23 cellular contexts compared by ENCODE assay signal in genomic region chr15:91710072-91710471, GRCh38.
A peak's percentile ranks its signal among the peaks of the same experiment; 100 is the strongest.
DNase-seq lines count a peak whose midpoint lies in the region; ATAC-seq and TF ChIP-seq lines count a peak whose summit lies in the region.
"Had no signal": no experiment of that assay in that cellular context is flagged by ENCODE, and none has a peak within 500 bp of the region (broad histone marks: within the 10 kb centered on the region; RNA-seq: fewer than 3 reads in every experiment).

No MANE protein-coding gene starts in this region.

- no peak overlapping the region for H3K4me3 ChIP-seq in NB4 (ENCODE audit: low read depth, low read length)
- H3K4me3 ChIP-seq: HAP-1, suprapubic skin had no signal

- no peaks in the 10 kb centered on the region for H3K9me3 Mint-ChIP-seq in activated T-helper 17 cell treated with anti-CD3 and anti-CD28 coated beads, Interleukin-2, amount 50 U/mL, for 72 hours
- no peaks in the 10 kb centered on the region for H3K9me3 Mint-ChIP-seq in activated naive CD4-positive, alpha-beta T cell treated with anti-CD3 and anti-CD28 coated beads, Interleukin-2, amount 10 ng/mL, durations not matched to agents 7 days and 5 days
- H3K9me3 Mint-ChIP-seq in stimulated activated memory B cell treated with anti-CD40 and anti-IgM and Interleukin-4, amounts not matched to agents 10 μg/mL and 1 μg/mL and 100 μg/mL, for 72 hours, result no peaks in the 10 kb centered on the region

- no peak for TF ChIP-seq POLR2A in NB4 (IDR thresholded peaks at IDR 0.05; ENCODE audit: extremely low read depth, insufficient read length)

- H3K36me3 Mint-ChIP-seq in activated T-helper 17 cell treated with anti-CD3 and anti-CD28 coated beads, Interleukin-2, amount 50 U/mL, for 72 hours (ENCODE audit: low read depth), result no peaks in the 10 kb centered on the region
- peaks cover 3% of the 10 kb centered on the region for H3K36me3 Mint-ChIP-seq in activated naive CD4-positive, alpha-beta T cell treated with anti-CD3 and anti-CD28 coated beads, Interleukin-2, amount 10 ng/mL, durations not matched to agents 7 days and 5 days
- H3K36me3 Mint-ChIP-seq in stimulated activated memory B cell treated with anti-CD40 and anti-IgM and Interleukin-4, amounts not matched to agents 10 μg/mL and 1 μg/mL and 100 μg/mL, for 72 hours, result no peaks in the 10 kb centered on the region

- peak; percentile 58 for DNase-seq in Daoy (ENCODE audit: low read depth)
- DNase-seq in NB4 (ENCODE audit: low read depth), result peak; percentile 67
- DNase-seq in kidney tubule cell (ENCODE audit: low spot score), result peak; percentile 64
- no peak for DNase-seq in activated naive CD4-positive, alpha-beta T cell treated with anti-CD3 and anti-CD28 coated beads, Interleukin-2, amount 10 ng/mL, durations not matched to agents 7 days and 5 days
- DNase-seq in Ammon's horn (ENCODE audit: low spot score), result no peak
- DNase-seq: activated CD4-positive, alpha-beta T cell treated with anti-CD3 and anti-CD28 coated beads for 36 hours; activated naive CD4-positive, alpha-beta T cell treated with anti-CD3 and anti-CD28 coated beads, Interleukin-2, amount 50 U/mL, for 16 hours; activated T-cell treated with anti-CD3 and anti-CD28 coated beads, Interleukin-2, amount 50 U/mL, for 48 hours; amygdala; central memory CD4-positive, alpha-beta T cell; EL; left colon; mesenchymal stem cell; NCI-H2081; NCI-H774; occipital lobe; SIG-M5; stimulated activated CD8-positive, alpha-beta memory T cell treated with anti-CD3 and anti-CD28 coated beads, Interleukin-4, amount 100 ng/mL, for 48 hours had no signal

- H3K27me3 Mint-ChIP-seq in activated T-helper 17 cell treated with anti-CD3 and anti-CD28 coated beads, Interleukin-2, amount 50 U/mL, for 72 hours, result peaks cover 10% of the 10 kb centered on the region
- H3K27me3 Mint-ChIP-seq in activated naive CD4-positive, alpha-beta T cell treated with anti-CD3 and anti-CD28 coated beads, Interleukin-2, amount 10 ng/mL, durations not matched to agents 7 days and 5 days, result peaks cover 40% of the 10 kb centered on the region
- no peaks in the 10 kb centered on the region for H3K27me3 Mint-ChIP-seq in stimulated activated memory B cell treated with anti-CD40 and anti-IgM and Interleukin-4, amounts not matched to agents 10 μg/mL and 1 μg/mL and 100 μg/mL, for 72 hours

- ATAC-seq in activated T-helper 17 cell treated with anti-CD3 and anti-CD28 coated beads, Interleukin-2, amount 50 U/mL, for 72 hours (replicated peaks), result peak; percentile 23
- no peak for ATAC-seq in stimulated activated memory B cell treated with anti-CD40 and anti-IgM and Interleukin-4, amounts not matched to agents 10 μg/mL and 1 μg/mL and 100 μg/mL, for 72 hours
- ATAC-seq: activated CD4-positive, alpha-beta T cell treated with anti-CD3 and anti-CD28 coated beads for 36 hours; left colon had no signal

- no peak overlapping the region for H3K27ac Mint-ChIP-seq in activated T-helper 17 cell treated with anti-CD3 and anti-CD28 coated beads, Interleukin-2, amount 50 U/mL, for 72 hours
- no peak overlapping the region for H3K27ac Mint-ChIP-seq in activated naive CD4-positive, alpha-beta T cell treated with anti-CD3 and anti-CD28 coated beads, Interleukin-2, amount 10 ng/mL, durations not matched to agents 7 days and 5 days
- H3K27ac Mint-ChIP-seq in stimulated activated memory B cell treated with anti-CD40 and anti-IgM and Interleukin-4, amounts not matched to agents 10 μg/mL and 1 μg/mL and 100 μg/mL, for 72 hours, result no peak overlapping the region
- H3K27ac Mint-ChIP-seq: activated CD4-positive, alpha-beta T cell treated with anti-CD3 and anti-CD28 coated beads for 36 hours; dendritic cell treated with granulocyte-macrophage colony-stimulating factor and Interleukin-4, amounts not matched to agents 40 ng/mL and 50 ng/mL, for 4 days had no signal

- H3K4me1 Mint-ChIP-seq in activated T-helper 17 cell treated with anti-CD3 and anti-CD28 coated beads, Interleukin-2, amount 50 U/mL, for 72 hours, result peaks cover 6% of the 10 kb centered on the region
- H3K4me1 Mint-ChIP-seq in activated naive CD4-positive, alpha-beta T cell treated with anti-CD3 and anti-CD28 coated beads, Interleukin-2, amount 10 ng/mL, durations not matched to agents 7 days and 5 days, result peaks cover 33% of the 10 kb centered on the region
- no peaks in the 10 kb centered on the region for H3K4me1 Mint-ChIP-seq in stimulated activated memory B cell treated with anti-CD40 and anti-IgM and Interleukin-4, amounts not matched to agents 10 μg/mL and 1 μg/mL and 100 μg/mL, for 72 hours

- TF ChIP-seq CTCF in NB4 (IDR thresholded peaks at IDR 0.05; ENCODE audit: low read depth, low read length), result no peak

- CTCF ChIA-PET in activated naive CD4-positive, alpha-beta T cell treated with anti-CD3 and anti-CD28 coated beads, Interleukin-2, amount 10 ng/mL, durations not matched to agents 7 days and 5 days (lab: Charles Lee), result no interaction called here

- H3K4me3 Mint-ChIP-seq in activated T-helper 17 cell treated with anti-CD3 and anti-CD28 coated beads, Interleukin-2, amount 50 U/mL, for 72 hours, result no peak overlapping the region
- H3K4me3 Mint-ChIP-seq in activated naive CD4-positive, alpha-beta T cell treated with anti-CD3 and anti-CD28 coated beads, Interleukin-2, amount 10 ng/mL, durations not matched to agents 7 days and 5 days, result no peak overlapping the region
- H3K4me3 Mint-ChIP-seq in stimulated activated memory B cell treated with anti-CD40 and anti-IgM and Interleukin-4, amounts not matched to agents 10 μg/mL and 1 μg/mL and 100 μg/mL, for 72 hours, result no peak overlapping the region
- H3K4me3 Mint-ChIP-seq: activated CD4-positive, alpha-beta T cell treated with anti-CD3 and anti-CD28 coated beads for 36 hours; dendritic cell treated with granulocyte-macrophage colony-stimulating factor and Interleukin-4, amounts not matched to agents 40 ng/mL and 50 ng/mL, for 4 days had no signal

Comparison
In these comparisons a context has a peak if more than half of its experiments do, and no peak if none do; other contexts are left out.
1. DNase-seq: peak in Daoy (single experiment), NB4 (single experiment) and kidney tubule cell (single experiment); none in activated naive CD4-positive, alpha-beta T cell treated with anti-CD3 and anti-CD28 coated beads, Interleukin-2, amount 10 ng/mL, durations not matched to agents 7 days and 5 days (single experiment) and Ammon's horn (single experiment).